Comparison of ENCODE assay signal across 14 cellular contexts in the genomic region with DNA sequence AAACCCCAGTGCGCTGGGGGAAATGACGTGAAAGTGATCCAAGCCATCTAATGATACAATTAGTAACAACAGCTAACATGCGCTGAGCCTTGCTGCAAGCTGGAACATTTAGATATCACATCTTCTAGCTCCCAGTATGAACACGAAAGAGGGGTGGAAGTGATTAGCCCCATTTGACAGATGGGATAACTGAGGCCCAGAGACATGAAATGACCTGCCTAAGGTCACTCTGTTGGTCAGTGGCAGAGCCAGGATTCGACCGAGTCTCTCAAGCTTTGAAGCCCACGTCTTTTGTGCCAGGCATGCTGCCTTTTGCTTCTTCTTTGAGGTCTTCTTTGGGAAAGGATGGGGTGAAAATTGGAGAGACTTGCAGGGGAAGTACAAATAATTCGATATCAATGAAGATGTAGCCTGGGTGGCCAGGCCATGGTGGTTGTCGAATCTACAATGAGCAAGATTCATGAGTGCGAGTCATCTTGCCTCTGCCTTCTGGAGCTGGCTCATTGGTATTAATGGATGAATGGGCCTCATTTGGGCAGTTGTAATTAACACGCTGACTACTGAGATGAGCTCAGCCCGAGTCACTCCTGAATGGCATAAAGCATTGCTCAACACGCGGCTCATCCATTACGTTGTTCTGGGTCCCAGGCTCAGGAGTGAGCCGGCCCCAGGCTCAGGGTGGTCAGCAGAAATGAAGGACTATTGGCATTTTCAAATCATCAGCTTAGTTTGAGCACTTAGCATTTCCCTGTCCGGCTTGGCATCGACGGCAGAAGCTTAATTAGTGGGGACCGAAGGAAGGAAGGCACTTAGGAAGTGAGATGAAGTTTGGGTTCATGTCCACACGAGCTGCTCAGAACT. TPM values are rescaled to one million over a fixed set of nuclear protein-coding genes. Genes with fewer than 3 reads are reported as not detected.
DNase-seq lines count a peak whose midpoint lies in the region; ATAC-seq, FAIRE-seq and TF ChIP-seq lines count a peak whose summit lies in the region.
"Had no signal": no experiment of that assay in that cellular context is flagged by ENCODE, and none has a peak within 500 bp of the region (broad histone marks: within the 10 kb centered on the region; RNA-seq: fewer than 3 reads in every experiment).

No MANE protein-coding gene starts in this region.

- H3K9me1 ChIP-seq in IMR-90 (ENCODE audit: insufficient read depth, low read length), result no peaks in the 10 kb centered on the region

- FAIRE-seq in astrocyte (lab: Jason Lieb, UNC), result no peak
- FAIRE-seq: colon had no signal

- 61% methylated on average over 10 of the region's 21 CpGs; no CpG with 5 or more reads in 1 of the 2 experiments for WGBS in IMR-90 (ENCODE audit: extremely low coverage in 2 of 2, insufficient read length in 1 of 2), 2 experiments

- no peaks in the 10 kb centered on the region for H3K9me3 Mint-ChIP-seq in astrocyte (ENCODE audit: unreplicated experiment)

- BruUV-seq in IMR-90 (replicated peaks; lab: Mats Ljungman, UMichigan), result no TSS peak

- H2AK5ac ChIP-seq in IMR-90 (ENCODE audit: low read depth, low read length), result no peak overlapping the region

- no peak for TF ChIP-seq RAD21 in IMR-90 (IDR thresholded peaks at IDR 0.05; ENCODE audit: low read length)

- POLR2A ChIA-PET in IMR-90 (lab: Charles Lee; ENCODE audit: unreplicated experiment), result interaction anchor here (0.5 kb wide), 1 partner anchor 1606 kb away, joined by 4 read pairs; no protein-coding TSS in a partner anchor

- peaks cover 2% of the 10 kb centered on the region for H3K36me3 Mint-ChIP-seq in astrocyte (ENCODE audit: low read depth, unreplicated experiment)

- H2BK15ac ChIP-seq in IMR-90 (ENCODE audit: low read depth, low read length), result no peak overlapping the region

- H2BK5ac ChIP-seq in IMR-90 (ENCODE audit: low read depth, low read length, poor library complexity, severe bottlenecking), result no peak overlapping the region

- H3K27ac ChIP-seq in IMR-90 (ENCODE audit: insufficient read depth, low read length) (no peak overlapping the region), astrocyte (ENCODE audit: low read depth, low read length) (no peak overlapping the region), foreskin keratinocyte (no peak overlapping the region)
- H3K27ac ChIP-seq: ovary had no signal

- TF ChIP-seq CTCF in IMR-90 (conservative IDR thresholded peaks at IDR 0.05; ENCODE audit: low read depth, low read length) (no peak), astrocyte (IDR thresholded peaks at IDR 0.05; ENCODE audit: insufficient read depth, low read depth, low read length) (no peak), foreskin keratinocyte (conservative IDR thresholded peaks at IDR 0.05) (no peak), GM13977 (IDR thresholded peaks at IDR 0.05; ENCODE audit: extremely low read depth, insufficient read depth, missing control alignments) (no peak)

- H4K20me1 ChIP-seq in IMR-90 (ENCODE audit: insufficient read depth, low read length) (no peaks in the 10 kb centered on the region), astrocyte (ENCODE audit: insufficient read depth, low read length) (no peaks in the 10 kb centered on the region)

- H3K4me1 Mint-ChIP-seq in astrocyte (ENCODE audit: low read depth, unreplicated experiment), result peaks cover 6% of the 10 kb centered on the region

- no peak overlapping the region for H3K4me2 ChIP-seq in IMR-90 (ENCODE audit: low read depth, low read length)
- no peak overlapping the region for H3K4me2 ChIP-seq in astrocyte (ENCODE audit: low read length)

- dilution Hi-C loops in IMR-90 (cut with HindIII; ENCODE audit: low sequenced_read_pairs, unreplicated experiment), result no loop called here

- no peaks in the 10 kb centered on the region for H3K79me1 ChIP-seq in IMR-90 (ENCODE audit: low read depth in 1 of 2, low read length in 2 of 2)

- H2AK9ac ChIP-seq in IMR-90 (replicated peaks; ENCODE audit: low read depth, low read length, poor library complexity), result no peak overlapping the region

- H3K23ac ChIP-seq in IMR-90 (ENCODE audit: low read depth, low read length), result no peak overlapping the region

- H3K4me3 Mint-ChIP-seq in astrocyte (ENCODE audit: unreplicated experiment), result no peak overlapping the region

- peak; percentile 33 for DNase-seq in AG08396 (ENCODE audit: low spot score)
- DNase-seq in IMR-90, result peak; percentile 64
- peak; percentile 8 for DNase-seq in astrocyte (ENCODE audit: low read depth)
- peak; percentile 41 to 61 for DNase-seq in foreskin keratinocyte
- no peak for DNase-seq in NOMO-1 treated with DMSO at 0.1 percent for 48 hours (lab: John Stamatoyannopoulos, UW; ENCODE audit: unreplicated experiment)
- no peak for DNase-seq in GM13977 (ENCODE audit: low spot score)
- DNase-seq: activated T-cell treated with anti-CD3 and anti-CD28 coated beads for 4 hours; NCI-H446; ovary; stimulated activated CD4-positive, alpha-beta T cell treated with anti-CD3 and anti-CD28 coated beads, Interleukin-12 subunit alpha, Interleukin-12 subunit beta, amount 100 ng/mL, for 4 hours; T-helper 2 cell had no signal

- H3K56ac ChIP-seq in IMR-90 (ENCODE audit: extremely low read depth, insufficient read depth, low read length), result no peak overlapping the region

- H3K4me1 ChIP-seq in IMR-90 (ENCODE audit: control insufficient read depth, insufficient read depth, low read length) (no peaks in the 10 kb centered on the region), astrocyte (ENCODE audit: insufficient read depth, low read length) (no peaks in the 10 kb centered on the region), foreskin keratinocyte (no peaks in the 10 kb centered on the region)

- no peak overlapping the region for H3K27ac Mint-ChIP-seq in astrocyte (ENCODE audit: unreplicated experiment)

- H4K5ac ChIP-seq in IMR-90 (ENCODE audit: low read depth, low read length), result no peak overlapping the region

- H3K4ac ChIP-seq in IMR-90 (ENCODE audit: low read depth, low read length), result no peak overlapping the region

- no peak overlapping the region for H4K8ac ChIP-seq in IMR-90 (ENCODE audit: low read depth in 2 of 2, low read length in 2 of 2)

- H2BK120ac ChIP-seq in IMR-90 (ENCODE audit: low read depth, low read length), result no peak overlapping the region

- peak overlapping the region; percentile 34 for H2AFZ ChIP-seq in IMR-90 (replicated peaks; ENCODE audit: low read length, poor library complexity)
- H2AFZ ChIP-seq in astrocyte (ENCODE audit: low read depth, low read length), result peak overlapping the region; percentile 14

- H3K36me3 ChIP-seq in IMR-90 (ENCODE audit: control insufficient read depth, insufficient read depth, low read length) (no peaks in the 10 kb centered on the region), astrocyte (ENCODE audit: insufficient read depth, low read length) (no peaks in the 10 kb centered on the region)
- H3K36me3 ChIP-seq: ovary had no signal

- no peak overlapping the region for H3K4me3 ChIP-seq in IMR-90 (ENCODE audit: insufficient read depth, low read depth, low read length)
- no peak overlapping the region for H3K4me3 ChIP-seq in astrocyte (ENCODE audit: insufficient read depth, low read depth, low read length)
- H3K4me3 ChIP-seq: ovary had no signal

- H2BK20ac ChIP-seq in IMR-90 (ENCODE audit: low read depth, low read length), result no peak overlapping the region

- intact Hi-C loops in IMR-90 (cut with micrococcal nuclease), result no loop called here

- H3K79me2 ChIP-seq in astrocyte (ENCODE audit: insufficient read depth, low read length), result no peaks in the 10 kb centered on the region

- H3K27me3 Mint-ChIP-seq in astrocyte (ENCODE audit: low read depth, unreplicated experiment), result no peaks in the 10 kb centered on the region

- CTCF ChIA-PET in IMR-90 (lab: Yijun Ruan, JAX), result interaction anchor here (0.6 to 1.3 kb wide), 5 partner anchors 13 to 473 kb away, joined by 3 to 5 read pairs (median 3); no protein-coding TSS in a partner anchor

- H3K18ac ChIP-seq in IMR-90 (ENCODE audit: low read depth, low read length), result no peak overlapping the region

- peak; percentile 24 for ATAC-seq in IMR-90 (ENCODE audit: low read depth)
- peak; percentile 85 for ATAC-seq in foreskin keratinocyte
- no peak for ATAC-seq in GM18861 (IDR thresholded peaks at IDR 0.05; ENCODE audit: unreplicated experiment)
- ATAC-seq in HG02840 (IDR thresholded peaks at IDR 0.05; ENCODE audit: low FRiP score, unreplicated experiment), result no peak

- H3K9me3 ChIP-seq in IMR-90 (ENCODE audit: control insufficient read depth, insufficient read depth, low read length) (no peaks in the 10 kb centered on the region), astrocyte (ENCODE audit: insufficient read depth, low read depth, low read length) (no peaks in the 10 kb centered on the region)
- H3K9me3 ChIP-seq: ovary had no signal

- no peak overlapping the region for H3K9ac ChIP-seq in IMR-90 (ENCODE audit: low read depth, low read length)
- no peak overlapping the region for H3K9ac ChIP-seq in astrocyte (ENCODE audit: low read length)

- no peaks in the 10 kb centered on the region for H3K27me3 ChIP-seq in IMR-90 (ENCODE audit: control insufficient read depth, insufficient read depth, low read length)
- peaks cover 3% of the 10 kb centered on the region for H3K27me3 ChIP-seq in astrocyte (ENCODE audit: insufficient read depth, low read length)
- no peaks in the 10 kb centered on the region for H3K27me3 ChIP-seq in foreskin keratinocyte
- H3K27me3 ChIP-seq: ovary had no signal

- no peak overlapping the region for H3K14ac ChIP-seq in IMR-90 (replicated peaks; ENCODE audit: low read depth, low read length)

- no peak for TF ChIP-seq POLR2A in IMR-90 (IDR thresholded peaks at IDR 0.05; ENCODE audit: low read depth, low read length)

- H4K91ac ChIP-seq in IMR-90 (ENCODE audit: insufficient read depth, low read depth, low read length), result no peak overlapping the region

- in situ Hi-C loops in IMR-90 (cut with MboI; ENCODE audit: low sequenced_read_pairs), result no loop called here
- in situ Hi-C loops in GM13977 (cut with MboI; ENCODE audit: low pct_unique_long_range_greater_than_20kb, low sequenced_read_pairs, unreplicated experiment), result loop anchor here (25.0 kb wide), 1 partner anchor 800 kb away; no protein-coding TSS in a partner anchor

TF ChIP-seq in IMR-90, 13 proteins besides CTCF, POLR2A, EP300 and RAD21:
- TF ChIP-seq CEBPB (IDR thresholded peaks at IDR 0.05; ENCODE audit: low read depth, low read length) (peak; percentile 88), BHLHE40 (IDR thresholded peaks at IDR 0.05; ENCODE audit: low read depth, low read length) (no peak)

RNA-seq across cellular contexts. Expression of gene GPRC5B, which starts 28.0 kb away (rescaled TPM):
- 2.2 and 2.5 TPM in 2 replicates for total RNA-seq in IMR-90 (2012; rRNA removed)
- polyA plus RNA-seq in IMR-90 (2012; rRNA removed), result 6.8 and 8.5 TPM in 2 replicates
- 3.7 and 19.8 TPM in 2 replicates for polyA plus RNA-seq in IMR-90 (2012; cell fraction: cytosol; rRNA removed)
- 7.0 and 7.6 TPM in 2 replicates for polyA plus RNA-seq in IMR-90 (2012; cell fraction: nucleus; rRNA removed; ENCODE audit: low replicate concordance)
- total RNA-seq in astrocyte, result 9.3 TPM in 2 replicates
- total RNA-seq in foreskin keratinocyte, result 0.14 and 0.48 TPM in 2 replicates
- polyA plus RNA-seq in foreskin keratinocyte, result 0.13 and 0.63 TPM in 2 replicates

Comparison
In these comparisons a context has a peak if more than half of its experiments do, and no peak if none do; other contexts are left out.
1. DNase-seq: peak in AG08396 (single experiment), IMR-90 (single experiment), astrocyte (single experiment) and foreskin keratinocyte (2 of 2); none in NOMO-1 treated with DMSO at 0.1 percent for 48 hours (single experiment) and GM13977 (single experiment).
2. ATAC-seq: peak in IMR-90 (single experiment) and foreskin keratinocyte (single experiment); none in GM18861 (single experiment) and HG02840 (single experiment).